In genomic region chr6:45432944-45433343, GRCh38 we compare ENCODE assay signal across 13 cellular contexts. TPM values are rescaled to one million over a fixed set of nuclear protein-coding genes. Genes with fewer than 3 reads are reported as not detected.
DNase-seq lines count a peak whose midpoint lies in the region; ATAC-seq lines count a peak whose summit lies in the region.
"Had no signal": no experiment of that assay in that cellular context is flagged by ENCODE, and none has a peak within 500 bp of the region (broad histone marks: within the 10 kb centered on the region; RNA-seq: fewer than 3 reads in every experiment).

No MANE protein-coding gene starts in this region.

- ATAC-seq in GM21447 (IDR thresholded peaks at IDR 0.05; ENCODE audit: unreplicated experiment) = no peak
- no peak for ATAC-seq in GM21390 (IDR thresholded peaks at IDR 0.05; ENCODE audit: unreplicated experiment)

- H3K27ac Mint-ChIP-seq in CD8-positive, alpha-beta memory T cell = peak overlapping the region in 5 of 8 donors; percentile 18 to 81 (median 51)

- H3K4me1 ChIP-seq in CD8-positive, alpha-beta memory T cell (ENCODE audit: insufficient read depth, low read length) = peaks cover 47% of the 10 kb centered on the region
- H3K4me1 ChIP-seq in adipocyte (ENCODE audit: control insufficient read depth, insufficient read depth, low read length) = peaks cover 29% of the 10 kb centered on the region

- no peaks in the 10 kb centered on the region for H3K9me3 ChIP-seq in CD8-positive, alpha-beta memory T cell (ENCODE audit: low read length)
- no peaks in the 10 kb centered on the region for H3K9me3 ChIP-seq in adipocyte (ENCODE audit: control insufficient read depth, low read length)

- H3K36me3 Mint-ChIP-seq in CD8-positive, alpha-beta memory T cell = peaks cover 4 to 9% (median 5%) of the 10 kb centered on the region in 3 donors

- H3K4me3 ChIP-seq in CD8-positive, alpha-beta memory T cell (ENCODE audit: low read length) = no peak overlapping the region
- H3K4me3 ChIP-seq in adipocyte (ENCODE audit: low read length) = no peak overlapping the region

- POLR2A ChIA-PET in CD8-positive, alpha-beta memory T cell (lab: Charles Lee) = no interaction called here

- peak overlapping the region; percentile 2 to 88 (median 48) for H3K4me3 Mint-ChIP-seq in CD8-positive, alpha-beta memory T cell

- no peaks in the 10 kb centered on the region for H3K36me3 ChIP-seq in CD8-positive, alpha-beta memory T cell (ENCODE audit: insufficient read depth, low read length)
- H3K36me3 ChIP-seq in adipocyte (ENCODE audit: control insufficient read depth, insufficient read depth, low read length, severe bottlenecking) = peaks cover 6% of the 10 kb centered on the region

- no peak overlapping the region for H3K27ac ChIP-seq in CD8-positive, alpha-beta memory T cell (ENCODE audit: low read depth, low read length)

- H3K4me1 Mint-ChIP-seq in CD8-positive, alpha-beta memory T cell = peaks cover 75 to 88% (median 78%) of the 10 kb centered on the region in 3 donors

- DNase-seq in CD8-positive, alpha-beta memory T cell = no peak
- DNase-seq in LHCN-M2 (ENCODE audit: low read depth) (peak; percentile 75), adipocyte (ENCODE audit: low read depth) (peak; percentile 77), iris pigment epithelial cell (ENCODE audit: low read depth) (peak; percentile 83), DMS53 treated with DMSO at 0.1 percent for 48 hours (lab: John Stamatoyannopoulos, UW; ENCODE audit: unreplicated experiment) (no peak), anterior cingulate cortex (lab: John Stamatoyannopoulos, UW) (no peak)
- DNase-seq: activated CD4-positive, CD25-positive, alpha-beta regulatory T cell; amniotic stem cell; Calu3; left cardiac atrium; stimulated activated CD4-positive, alpha-beta T cell treated with anti-CD3 and anti-CD28 coated beads, Interleukin-1b, Interleukin-23, amount 100 ng/mL, for 48 hours had no signal

- CTCF ChIA-PET in CD8-positive, alpha-beta memory T cell (lab: Charles Lee) = no interaction called here

- no peaks in the 10 kb centered on the region for H3K9me3 Mint-ChIP-seq in CD8-positive, alpha-beta memory T cell

- H3K9ac ChIP-seq in adipocyte (ENCODE audit: low read length) = no peak overlapping the region

- no peaks in the 10 kb centered on the region for H3K27me3 ChIP-seq in CD8-positive, alpha-beta memory T cell (ENCODE audit: insufficient read depth, low read length, poor library complexity, severe bottlenecking)
- H3K27me3 ChIP-seq in adipocyte (replicated peaks; ENCODE audit: control insufficient read depth, insufficient read depth, low read length) = no peaks in the 10 kb centered on the region

- no peaks in the 10 kb centered on the region for H3K27me3 Mint-ChIP-seq in CD8-positive, alpha-beta memory T cell

RNA-seq across cellular contexts. Expression of gene SUPT3H, which starts 55.2 kb away (rescaled TPM):
- total RNA-seq in CD8-positive, alpha-beta memory T cell = 10 to 100 TPM; 14.6 to 17.1 TPM
- polyA plus RNA-seq in CD8-positive, alpha-beta memory T cell = 13.7 TPM
- 6.4 and 7.1 TPM in 2 replicates for total RNA-seq in LHCN-M2 (2014; rRNA removed)
- 6.6 TPM for polyA plus RNA-seq in LHCN-M2 (2012)

Comparison
In these comparisons a context has a peak if more than half of its experiments do, and no peak if none do; other contexts are left out.
1. DNase-seq: peak in LHCN-M2 (single experiment), adipocyte (single experiment) and iris pigment epithelial cell (single experiment); none in CD8-positive, alpha-beta memory T cell (0 of 5), DMS53 treated with DMSO at 0.1 percent for 48 hours (single experiment) and anterior cingulate cortex (0 of 58).